In the genomic region with DNA sequence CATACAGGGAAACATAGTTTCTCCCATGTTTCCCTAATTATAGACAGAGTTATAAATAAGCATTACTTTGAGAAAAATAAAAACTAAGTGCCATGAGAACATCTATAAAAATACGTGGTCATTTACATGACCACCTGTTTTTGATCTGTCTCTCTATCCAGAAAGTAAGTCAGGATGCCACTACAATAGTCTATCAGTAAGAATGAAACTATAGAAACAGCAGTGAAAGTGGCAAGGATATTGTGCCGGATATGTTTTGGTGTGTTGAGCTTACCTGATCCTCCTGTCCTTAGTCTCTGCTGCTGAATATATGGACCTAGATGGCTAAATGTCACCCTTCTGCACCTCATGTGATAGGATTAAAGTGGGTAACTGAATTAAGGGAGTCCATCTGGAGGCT, we compare ENCODE assay signal across 23 cellular contexts.
DNase-seq lines count a peak whose midpoint lies in the region; ATAC-seq, FAIRE-seq and TF ChIP-seq lines count a peak whose summit lies in the region.
"Had no signal": no experiment of that assay in that cellular context is flagged by ENCODE, and none has a peak within 500 bp of the region (broad histone marks: within the 10 kb centered on the region; RNA-seq: fewer than 3 reads in every experiment).

No MANE protein-coding gene starts in this region.

- DNase-seq in NCI-H82 treated with DMSO at 0.1 percent for 48 hours (lab: John Stamatoyannopoulos, UW; ENCODE audit: unreplicated experiment) (peak; percentile 75), GM12878 (ENCODE audit: low read depth, low spot score) (no peak), aorta (no peak)
- DNase-seq: AML-193; Caco-2; Calu3; CD4-positive, alpha-beta T cell; CD8-positive, alpha-beta T cell; DMS79 treated with DMSO at 0.1 percent for 48 hours; GF-D8 had no signal

- TF ChIP-seq EP300 in GM12878 (IDR thresholded peaks at IDR 0.05; ENCODE audit: borderline replicate concordance in 1 of 2, control insufficient read depth in 1 of 2, low read depth in 2 of 2, low read length in 2 of 2) = no peak

- H3K4me3 ChIP-seq in GM12878 (no peak overlapping the region), aorta (ENCODE audit: low read length in 2 of 2) (no peak overlapping the region)
- H3K4me3 ChIP-seq: A549; BLaER1 treated with 17β-estradiol and CSF1 and Interleukin-3, amounts not matched to agents 10 nM and 100 nM had no signal

- BruUV-seq in GM12878 (replicated peaks; lab: Mats Ljungman, UMichigan) = no TSS peak

- H3K36me3 ChIP-seq in GM12878 (ENCODE audit: control insufficient read depth in 2 of 2, insufficient read depth in 2 of 2, low read length in 1 of 2) (no peaks in the 10 kb centered on the region), aorta (ENCODE audit: control insufficient read depth in 1 of 2, insufficient read depth in 2 of 2, low read length in 1 of 2) (no peaks in the 10 kb centered on the region)
- H3K36me3 ChIP-seq: BLaER1 treated with 17β-estradiol and CSF1 and Interleukin-3, amounts not matched to agents 10 nM and 100 nM had no signal

- no peaks in the 10 kb centered on the region for H3K4me1 ChIP-seq in GM12878 (ENCODE audit: control insufficient read depth, insufficient read depth, low read length)
- no peaks in the 10 kb centered on the region for H3K4me1 ChIP-seq in aorta (ENCODE audit: control insufficient read depth in 1 of 2, insufficient read depth in 2 of 2, low read length in 2 of 2)
- H3K4me1 ChIP-seq: A549; BLaER1 treated with 17β-estradiol and CSF1 and Interleukin-3, amounts not matched to agents 10 nM and 100 nM; Caco-2 had no signal

- H3K9ac ChIP-seq in GM12878 (ENCODE audit: control insufficient read depth, insufficient read depth, low read length) = no peak overlapping the region
- H3K9ac ChIP-seq: BLaER1 treated with 17β-estradiol and CSF1 and Interleukin-3, amounts not matched to agents 10 nM and 100 nM had no signal

- 15% methylated on average over 2 of the region's 2 CpGs for WGBS in GM12878 (ENCODE audit: insufficient coverage, insufficient replicate concordance, low lambda C conversion rate, missing lambda C conversion rate)
- WGBS in aorta, 2 donors = 87 to 91% methylated on average over 2 of the region's 2 CpGs

- no peak for TF ChIP-seq RAD21 in GM12878 (IDR thresholded peaks at IDR 0.05; ENCODE audit: insufficient read depth, low read depth, low read length)

- no peak for TF ChIP-seq POLR2A in GM12878 (IDR thresholded peaks at IDR 0.05; ENCODE audit: low read depth, low read length)

- H3K27me3 ChIP-seq in GM12878 (replicated peaks in 1 of 2; ENCODE audit: control insufficient read depth in 2 of 2, insufficient read depth in 2 of 2, low read length in 1 of 2) (no peaks in the 10 kb centered on the region), aorta (ENCODE audit: control insufficient read depth in 1 of 2, insufficient read depth in 2 of 2, low read length in 1 of 2) (no peaks in the 10 kb centered on the region)
- H3K27me3 ChIP-seq: BLaER1 treated with 17β-estradiol and CSF1 and Interleukin-3, amounts not matched to agents 10 nM and 100 nM had no signal

- no peaks in the 10 kb centered on the region for H3K9me3 ChIP-seq in GM12878 (replicated peaks; ENCODE audit: control insufficient read depth, insufficient read depth, low read length)
- H3K9me3 ChIP-seq in aorta (ENCODE audit: control insufficient read depth, low read length) = no peaks in the 10 kb centered on the region
- H3K9me3 ChIP-seq: A549; BLaER1 treated with 17β-estradiol and CSF1 and Interleukin-3, amounts not matched to agents 10 nM and 100 nM; Caco-2 had no signal

- RAD21 ChIA-PET in GM12878 (lab: Charles Lee; ENCODE audit: unreplicated experiment) = no interaction called here

- H3K27ac ChIP-seq in GM12878 (ENCODE audit: control insufficient read depth, insufficient read depth) (no peak overlapping the region), aorta (ENCODE audit: low read depth in 1 of 2, low read length in 2 of 2) (no peak overlapping the region)
- H3K27ac ChIP-seq: 22Rv1; A549; BLaER1 treated with 17β-estradiol and CSF1 and Interleukin-3, amounts not matched to agents 10 nM and 100 nM; C4-2B had no signal

- in situ Hi-C loops in GM12878 (cut with MboI) = no loop called here

- ATAC-seq in GM18502 (IDR thresholded peaks at IDR 0.05; ENCODE audit: poor library complexity, unreplicated experiment) = peak; percentile 60
- ATAC-seq in HG03565 (IDR thresholded peaks at IDR 0.05; ENCODE audit: unreplicated experiment) = peak; percentile 46
- ATAC-seq in GM12878 = peak; percentile 37; the same call in 1 of the 3 replicates
- no peak for ATAC-seq in GM18498 (IDR thresholded peaks at IDR 0.05; ENCODE audit: unreplicated experiment)
- ATAC-seq in aorta (ENCODE audit: low FRiP score) = no peak
- ATAC-seq in GM18520 (IDR thresholded peaks at IDR 0.05; ENCODE audit: unreplicated experiment) = no peak
- ATAC-seq: A549; CD8-positive, alpha-beta T cell had no signal

- no peaks in the 10 kb centered on the region for H3K79me2 ChIP-seq in GM12878 (ENCODE audit: control insufficient read depth, insufficient read depth, low read length)

- FAIRE-seq in GM12878 (lab: Jason Lieb, UNC) = no peak
- FAIRE-seq: A549, D721Med, G401.6, GM12892, GM18507, GM19239 had no signal

- CTCF ChIA-PET in GM12878 (lab: Yijun Ruan, JAX) = no interaction called here

- H2AFZ ChIP-seq in GM12878 (ENCODE audit: control insufficient read depth, low read depth, low read length) = no peak overlapping the region

- SMC1A ChIA-PET in GM12878 (lab: Charles Lee; ENCODE audit: uncharacterized antibody, unreplicated experiment) = no interaction called here

- H4K20me1 ChIP-seq in GM12878 (ENCODE audit: control insufficient read depth, insufficient read depth) = no peaks in the 10 kb centered on the region
- H4K20me1 ChIP-seq: BLaER1 treated with 17β-estradiol and CSF1 and Interleukin-3, amounts not matched to agents 10 nM and 100 nM had no signal

- TF ChIP-seq CTCF in GM12878 (IDR thresholded peaks at IDR 0.05 in 2 of 3, conservative IDR thresholded peaks at IDR 0.05 in 1 of 3; ENCODE audit: control insufficient read depth in 2 of 3, extremely low read depth in 1 of 3, insufficient read depth in 1 of 3, low read depth in 3 of 3, low read length in 3 of 3) = no peak

- POLR2A ChIA-PET in GM12878 (lab: Charles Lee) = no interaction called here

- no peak overlapping the region for H3K4me2 ChIP-seq in GM12878 (ENCODE audit: control insufficient read depth, insufficient read depth)
- H3K4me2 ChIP-seq: A549; BLaER1 treated with 17β-estradiol and CSF1 and Interleukin-3, amounts not matched to agents 10 nM and 100 nM had no signal

- intact Hi-C loops in GM12878 (cut with micrococcal nuclease; ENCODE audit: unreplicated experiment) (no loop called here), aorta (cut with DNase I) (no loop called here)

TF ChIP-seq in GM12878, 131 proteins besides CTCF, POLR2A, EP300 and RAD21:
- no peak for TF ChIP-seq EED (IDR thresholded peaks at IDR 0.05; ENCODE audit: low read depth)
- no peak for TF ChIP-seq TCF7 (IDR thresholded peaks at IDR 0.05; ENCODE audit: borderline replicate concordance)
- no peak for TF ChIP-seq LARP7 (IDR thresholded peaks at IDR 0.05)
- no peak for TF ChIP-seq RCOR1 (conservative IDR thresholded peaks at IDR 0.05; ENCODE audit: low read depth, low read length)
- TF ChIP-seq POLR2AphosphoS5 (IDR thresholded peaks at IDR 0.05; ENCODE audit: low read length) = no peak
- no peak for TF ChIP-seq TCF12 (IDR thresholded peaks at IDR 0.05; ENCODE audit: low read depth, low read length)
- no peak for TF ChIP-seq YBX1 (IDR thresholded peaks at IDR 0.05)
- TF ChIP-seq MYC (IDR thresholded peaks at IDR 0.05; ENCODE audit: insufficient read depth, insufficient read length, insufficient replicate concordance, low read length, severe bottlenecking) = no peak
- TF ChIP-seq NR2C1 (IDR thresholded peaks at IDR 0.05) = no peak
- no peak for TF ChIP-seq SMC3 (IDR thresholded peaks at IDR 0.05; ENCODE audit: borderline replicate concordance, low read length)
- TF ChIP-seq SPI1 (IDR thresholded peaks at IDR 0.05; ENCODE audit: borderline replicate concordance, insufficient read depth, low read depth, low read length) = no peak
- TF ChIP-seq, protein P1, sequence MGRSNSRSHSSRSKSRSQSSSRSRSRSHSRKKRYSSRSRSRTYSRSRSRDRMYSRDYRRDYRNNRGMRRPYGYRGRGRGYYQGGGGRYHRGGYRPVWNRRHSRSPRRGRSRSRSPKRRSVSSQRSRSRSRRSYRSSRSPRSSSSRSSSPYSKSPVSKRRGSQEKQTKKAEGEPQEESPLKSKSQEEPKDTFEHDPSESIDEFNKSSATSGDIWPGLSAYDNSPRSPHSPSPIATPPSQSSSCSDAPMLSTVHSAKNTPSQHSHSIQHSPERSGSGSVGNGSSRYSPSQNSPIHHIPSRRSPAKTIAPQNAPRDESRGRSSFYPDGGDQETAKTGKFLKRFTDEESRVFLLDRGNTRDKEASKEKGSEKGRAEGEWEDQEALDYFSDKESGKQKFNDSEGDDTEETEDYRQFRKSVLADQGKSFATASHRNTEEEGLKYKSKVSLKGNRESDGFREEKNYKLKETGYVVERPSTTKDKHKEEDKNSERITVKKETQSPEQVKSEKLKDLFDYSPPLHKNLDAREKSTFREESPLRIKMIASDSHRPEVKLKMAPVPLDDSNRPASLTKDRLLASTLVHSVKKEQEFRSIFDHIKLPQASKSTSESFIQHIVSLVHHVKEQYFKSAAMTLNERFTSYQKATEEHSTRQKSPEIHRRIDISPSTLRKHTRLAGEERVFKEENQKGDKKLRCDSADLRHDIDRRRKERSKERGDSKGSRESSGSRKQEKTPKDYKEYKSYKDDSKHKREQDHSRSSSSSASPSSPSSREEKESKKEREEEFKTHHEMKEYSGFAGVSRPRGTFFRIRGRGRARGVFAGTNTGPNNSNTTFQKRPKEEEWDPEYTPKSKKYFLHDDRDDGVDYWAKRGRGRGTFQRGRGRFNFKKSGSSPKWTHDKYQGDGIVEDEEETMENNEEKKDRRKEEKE (IDR thresholded peaks at IDR 0.05) = no peak
- no peak for TF ChIP-seq DPF2 (IDR thresholded peaks at IDR 0.05)
- TF ChIP-seq, protein P2, sequence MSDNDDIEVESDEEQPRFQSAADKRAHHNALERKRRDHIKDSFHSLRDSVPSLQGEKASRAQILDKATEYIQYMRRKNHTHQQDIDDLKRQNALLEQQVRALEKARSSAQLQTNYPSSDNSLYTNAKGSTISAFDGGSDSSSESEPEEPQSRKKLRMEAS (IDR thresholded peaks at IDR 0.05; ENCODE audit: low read depth, low read length) = no peak
- TF ChIP-seq CREM (IDR thresholded peaks at IDR 0.05; ENCODE audit: low read depth) = no peak
- TF ChIP-seq IKZF1 (conservative IDR thresholded peaks at IDR 0.05) = no peak
- no peak for TF ChIP-seq SMAD5 (IDR thresholded peaks at IDR 0.05; ENCODE audit: low read depth)

Comparison
In these comparisons a context has a peak if more than half of its experiments do, and no peak if none do; other contexts are left out.
1. ATAC-seq: peak in GM18502 (single experiment), HG03565 (single experiment) and GM12878 (single experiment); none in GM18498 (single experiment), aorta (single experiment) and GM18520 (single experiment).